In the genomic region with DNA sequence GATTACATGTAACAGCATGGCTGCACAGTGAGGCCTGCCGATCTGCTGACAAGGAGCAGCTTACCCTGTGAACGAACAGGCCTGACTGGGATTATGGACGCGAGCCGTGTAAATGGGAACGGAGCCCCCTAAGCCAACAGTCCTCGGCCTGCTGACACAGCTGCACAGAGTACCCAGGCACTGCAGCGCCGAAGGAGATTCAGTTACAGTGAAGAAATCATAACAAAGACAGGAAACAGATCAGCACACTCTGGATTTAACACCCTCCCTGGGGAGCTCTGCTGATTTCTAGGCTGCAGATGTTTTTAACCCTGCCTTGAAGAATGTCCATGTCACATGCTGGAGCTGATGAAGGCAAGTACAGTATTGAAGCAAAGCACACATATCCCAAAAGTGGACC, we compare ENCODE assay signal across 8 cellular contexts. TPM values are rescaled to one million over a fixed set of nuclear protein-coding genes. Genes with fewer than 3 reads are reported as not detected.
DNase-seq lines count a peak whose midpoint lies in the region; ATAC-seq and TF ChIP-seq lines count a peak whose summit lies in the region.
"Had no signal": no experiment of that assay in that cellular context is flagged by ENCODE, and none has a peak within 500 bp of the region (broad histone marks: within the 10 kb centered on the region; RNA-seq: fewer than 3 reads in every experiment).

No MANE protein-coding gene starts in this region.

- in situ Hi-C loops in transverse colon (cut with MboI; ENCODE audit: low pct_ligation_motif_present in 1 of 4, low pct_unique_long_range_greater_than_20kb in 1 of 4, low sequenced_read_pairs in 3 of 4), result no loop called here

- ATAC-seq in lower lobe of right lung (peak; percentile 44 to 74), HG02885 (IDR thresholded peaks at IDR 0.05; ENCODE audit: poor library complexity, unreplicated experiment) (no peak)
- no peak for ATAC-seq in CD4-positive, alpha-beta T cell (ENCODE audit: poor library complexity)

- H3K27me3 Mint-ChIP-seq in CD4-positive, alpha-beta T cell, result peaks cover 26% of the 10 kb centered on the region

- no peak for TF ChIP-seq POLR2A in breast epithelium (IDR thresholded peaks at IDR 0.05)
- no peak for TF ChIP-seq POLR2A in transverse colon (IDR thresholded peaks at IDR 0.05)

- H3K27me3 ChIP-seq in breast epithelium (no peaks in the 10 kb centered on the region), lower lobe of right lung (ENCODE audit: low read depth) (no peaks in the 10 kb centered on the region), transverse colon (no peaks in the 10 kb centered on the region)
- peaks cover 5% of the 10 kb centered on the region for H3K27me3 ChIP-seq in CD4-positive, alpha-beta T cell (ENCODE audit: control insufficient read depth, insufficient read depth, low read length)

- no peak overlapping the region for H3K4me3 Mint-ChIP-seq in CD4-positive, alpha-beta T cell

- intact Hi-C loops in breast epithelium (cut with DNase I; ENCODE audit: low total_unique reads), result no loop called here
- intact Hi-C loops in lower lobe of right lung (cut with DNase I), result no loop called here
- intact Hi-C loops in transverse colon (cut with DNase I; ENCODE audit: low total_unique reads), result no loop called here
- intact Hi-C loops in CD4-positive, alpha-beta T cell (cut with DNase I, micrococcal nuclease), result no loop called here

- TF ChIP-seq CTCF in breast epithelium (IDR thresholded peaks at IDR 0.05), result no peak
- TF ChIP-seq CTCF in lower lobe of right lung (IDR thresholded peaks at IDR 0.05), result no peak
- no peak for TF ChIP-seq CTCF in transverse colon (IDR thresholded peaks at IDR 0.05)
- TF ChIP-seq CTCF in CD4-positive, alpha-beta T cell (IDR thresholded peaks at IDR 0.05), result no peak

- H3K4me1 Mint-ChIP-seq in CD4-positive, alpha-beta T cell (ENCODE audit: low read depth), result no peaks in the 10 kb centered on the region

- peaks cover 3% of the 10 kb centered on the region for H3K9me3 Mint-ChIP-seq in CD4-positive, alpha-beta T cell

- H3K36me3 Mint-ChIP-seq in CD4-positive, alpha-beta T cell (ENCODE audit: low read depth), result no peaks in the 10 kb centered on the region

- H3K27ac Mint-ChIP-seq in CD4-positive, alpha-beta T cell, result no peak overlapping the region

- DNase-seq in NAMALWA (ENCODE audit: low spot score), result peak; percentile 67
- peak in 1 of 2 donors; percentile 18 for DNase-seq in breast epithelium (ENCODE audit: low spot score in 2 of 2)
- DNase-seq in lower lobe of right lung, result no peak
- no peak for DNase-seq in transverse colon
- no peak for DNase-seq in CD4-positive, alpha-beta T cell
- no peak for DNase-seq in stimulated activated CD4-positive, alpha-beta T cell treated with anti-CD3 and anti-CD28 coated beads, Interleukin-2, amount 100 ng/mL, for 24 hours

- H3K4me3 ChIP-seq in breast epithelium, result peak overlapping the region; percentile 15 to 54 (median 31)
- H3K4me3 ChIP-seq in lower lobe of right lung, result no peak overlapping the region
- H3K4me3 ChIP-seq in transverse colon, result peak overlapping the region in 1 of 4 donors; percentile 2

- POLR2A ChIA-PET in CD4-positive, alpha-beta T cell (lab: Charles Lee), result no interaction called here

- peaks cover 0 to 5% of the 10 kb centered on the region in 2 donors for H3K4me1 ChIP-seq in breast epithelium
- peaks cover 14% of the 10 kb centered on the region for H3K4me1 ChIP-seq in lower lobe of right lung
- H3K4me1 ChIP-seq in transverse colon, result peaks cover 6 to 17% (median 8%) of the 10 kb centered on the region in 4 donors

- CTCF ChIA-PET in CD4-positive, alpha-beta T cell (lab: Charles Lee), result no interaction called here

- TF ChIP-seq EP300 in transverse colon (IDR thresholded peaks at IDR 0.05; ENCODE audit: low read depth), result no peak

- H3K27ac ChIP-seq in breast epithelium (peak overlapping the region; percentile 62 to 86), lower lobe of right lung (peak overlapping the region; percentile 66), transverse colon (peak overlapping the region; percentile 69 to 88 (median 73))
- H3K27ac ChIP-seq in CD4-positive, alpha-beta T cell (ENCODE audit: low read depth, low read length), result no peak overlapping the region

- H3K9me3 ChIP-seq in breast epithelium, result peaks cover 0 to 5% of the 10 kb centered on the region in 2 donors
- no peaks in the 10 kb centered on the region for H3K9me3 ChIP-seq in lower lobe of right lung
- H3K9me3 ChIP-seq in transverse colon, result no peaks in the 10 kb centered on the region
- peaks cover 4% of the 10 kb centered on the region for H3K9me3 ChIP-seq in CD4-positive, alpha-beta T cell (ENCODE audit: control insufficient read depth, low read length)

- 36% methylated on average over 9 of the region's 9 CpGs; no CpG with 5 or more reads in 1 of the 2 donors for WGBS in transverse colon (ENCODE audit: low coverage in 1 of 2), 2 donors

- H3K36me3 ChIP-seq in breast epithelium, result no peaks in the 10 kb centered on the region
- H3K36me3 ChIP-seq in lower lobe of right lung, result no peaks in the 10 kb centered on the region
- no peaks in the 10 kb centered on the region for H3K36me3 ChIP-seq in transverse colon

RNA-seq across cellular contexts. Expression of gene COLEC12, which starts 43.4 kb away (rescaled TPM):
- total RNA-seq in breast epithelium (10 to 100 TPM; 11.7 to 57.3 (median 14.7) TPM), lower lobe of right lung (79.2 TPM), transverse colon (1 to 10 TPM; 1.4 to 7.8 (median 2.8) TPM)
- not detected for total RNA-seq in CD4-positive, alpha-beta T cell
- total RNA-seq: activated CD8-positive, alpha-beta memory T cell treated with anti-CD3 and anti-CD28 coated beads for 36 hours had no signal

Comparison
In these comparisons a context has a peak if more than half of its experiments do, and no peak if none do; other contexts are left out.
1. ATAC-seq: peak in lower lobe of right lung (2 of 2); none in HG02885 (single experiment) and CD4-positive, alpha-beta T cell (single experiment).